ENCODE assay signal across 20 cellular contexts in genomic region chr6:34836008-34836407, GRCh38. TPM values are rescaled to one million over a fixed set of nuclear protein-coding genes. Genes with fewer than 3 reads are reported as not detected.
DNase-seq lines count a peak whose midpoint lies in the region; ATAC-seq and TF ChIP-seq lines count a peak whose summit lies in the region.
"Had no signal": no experiment of that assay in that cellular context is flagged by ENCODE, and none has a peak within 500 bp of the region (broad histone marks: within the 10 kb centered on the region; RNA-seq: fewer than 3 reads in every experiment).

No MANE protein-coding gene starts in this region.

- H2BK20ac ChIP-seq in H9 (ENCODE audit: low read depth, low read length, poor library complexity, severe bottlenecking) = peak overlapping the region; percentile 49

- no peak overlapping the region for H2AK5ac ChIP-seq in H9 (ENCODE audit: insufficient read length, low read length)

- H3K27me3 Mint-ChIP-seq in H9 (ENCODE audit: low read depth) (no peaks in the 10 kb centered on the region), endothelial cell (ENCODE audit: unreplicated experiment) (peaks cover 1% of the 10 kb centered on the region), glutamatergic neuron (ENCODE audit: unreplicated experiment) (no peaks in the 10 kb centered on the region)

- no peaks in the 10 kb centered on the region for H3K9me3 ChIP-seq in H9 (ENCODE audit: control insufficient read depth, low read depth, low read length)
- no peaks in the 10 kb centered on the region for H3K9me3 ChIP-seq in psoas muscle
- H3K9me3 ChIP-seq: breast epithelium, ovary, SK-N-SH, transverse colon had no signal

- no peaks in the 10 kb centered on the region for H3K23me2 ChIP-seq in H9 (ENCODE audit: insufficient read length, low read depth, low read length, poor library complexity, severe bottlenecking)

- H3K18ac ChIP-seq in H9 (ENCODE audit: insufficient read length, low read depth, low read length) = no peak overlapping the region

- H3K79me2 ChIP-seq in H9 (ENCODE audit: insufficient read depth, low read length) = no peaks in the 10 kb centered on the region

- peaks cover 2 to 69% of the 10 kb centered on the region in 2 donors for H3K36me3 ChIP-seq in psoas muscle (ENCODE audit: insufficient read depth in 1 of 2, low read depth in 1 of 2)
- H3K36me3 ChIP-seq: breast epithelium, ovary had no signal

- H3K14ac ChIP-seq in H9 (ENCODE audit: insufficient read depth, low read length) = no peak overlapping the region

- H4K91ac ChIP-seq in H9 (ENCODE audit: insufficient read length, low read depth, low read length) = no peak overlapping the region

- H3K23ac ChIP-seq in H9 (ENCODE audit: insufficient read length, low read depth, low read length) = no peak overlapping the region

- TF ChIP-seq CTCF in H9 (conservative IDR thresholded peaks at IDR 0.05) (no peak), endothelial cell (IDR thresholded peaks at IDR 0.05; ENCODE audit: unreplicated experiment) (no peak), psoas muscle (IDR thresholded peaks at IDR 0.05) (no peak), glutamatergic neuron (IDR thresholded peaks at IDR 0.05; ENCODE audit: partially characterized antibody, unreplicated experiment) (no peak)

- H3K9me3 Mint-ChIP-seq in H9 (no peaks in the 10 kb centered on the region), endothelial cell (ENCODE audit: unreplicated experiment) (no peaks in the 10 kb centered on the region), glutamatergic neuron (ENCODE audit: unreplicated experiment) (no peaks in the 10 kb centered on the region)

- H3K27ac ChIP-seq in H9 (ENCODE audit: insufficient read length, low read depth, low read length) (no peak overlapping the region), psoas muscle (peak overlapping the region; percentile 20)
- H3K27ac ChIP-seq: breast epithelium, ovary had no signal

- H2BK15ac ChIP-seq in H9 (ENCODE audit: low read depth, low read length) = no peak overlapping the region

- intact Hi-C loops in psoas muscle (cut with DNase I) = no loop called here

- H3K4me2 ChIP-seq in H9 (ENCODE audit: insufficient read depth, insufficient read length, low read length) = no peak overlapping the region
- H3K4me2 ChIP-seq: SK-N-SH had no signal

- no peak overlapping the region for H4K8ac ChIP-seq in H9 (replicated peaks; ENCODE audit: insufficient read length, low read depth, low read length)

- H3K36me3 Mint-ChIP-seq in H9 (ENCODE audit: insufficient read depth in 1 of 3, low read depth in 3 of 3) = peaks cover 8 to 48% (median 42%) of the 10 kb centered on the region in 3 experiments
- peaks cover 12% of the 10 kb centered on the region for H3K36me3 Mint-ChIP-seq in endothelial cell (ENCODE audit: low read depth, unreplicated experiment)
- H3K36me3 Mint-ChIP-seq in glutamatergic neuron (ENCODE audit: unreplicated experiment) = no peaks in the 10 kb centered on the region

- DNase-seq in H9 (no peak), NOMO-1 treated with DMSO at 0.1 percent for 48 hours (lab: John Stamatoyannopoulos, UW; ENCODE audit: unreplicated experiment) (peak; percentile 63), endothelial cell (ENCODE audit: low spot score) (no peak), psoas muscle (no peak), DMS53 treated with DMSO at 0.1 percent for 48 hours (lab: John Stamatoyannopoulos, UW; ENCODE audit: unreplicated experiment) (no peak), glutamatergic neuron (no peak), AG20443 (ENCODE audit: low spot score) (no peak)
- DNase-seq: activated CD4-positive, alpha-beta T cell treated with anti-CD3 and anti-CD28 coated beads for 4 hours; activated gamma-delta T cell; Calu3; left ventricle myocardium superior; NCI-H1436; NCI-H2171 treated with DMSO at 0.1 percent for 48 hours; NCI-H748 treated with DMSO at 0.1 percent for 48 hours; ovary; SK-N-SH; stimulated activated naive CD8-positive, alpha-beta T cell treated with anti-CD3 and anti-CD28 coated beads, Interleukin-15, Interleukin-2, amounts not matched to agents 100 U/mL and 50 U/mL, for 24 hours; transverse colon had no signal

- no peak overlapping the region for H2BK12ac ChIP-seq in H9 (ENCODE audit: insufficient read length, low read depth, low read length)

- H2BK5ac ChIP-seq in H9 (ENCODE audit: insufficient read length, low read length) = no peak overlapping the region

- H2AFZ ChIP-seq in H9 (ENCODE audit: low read length) = no peak overlapping the region

- H3K4me1 ChIP-seq in H9 (ENCODE audit: insufficient read depth, low read length) = no peaks in the 10 kb centered on the region
- peaks cover 21% of the 10 kb centered on the region for H3K4me1 ChIP-seq in psoas muscle
- H3K4me1 ChIP-seq: breast epithelium, transverse colon had no signal

- no peak overlapping the region for H3K4me3 Mint-ChIP-seq in H9
- peak overlapping the region; percentile 31 for H3K4me3 Mint-ChIP-seq in endothelial cell (ENCODE audit: unreplicated experiment)
- no peak overlapping the region for H3K4me3 Mint-ChIP-seq in glutamatergic neuron (ENCODE audit: unreplicated experiment)

- no peaks in the 10 kb centered on the region for H3K4me1 Mint-ChIP-seq in H9
- H3K4me1 Mint-ChIP-seq in endothelial cell (ENCODE audit: unreplicated experiment) = no peaks in the 10 kb centered on the region
- no peaks in the 10 kb centered on the region for H3K4me1 Mint-ChIP-seq in glutamatergic neuron (ENCODE audit: low read depth, unreplicated experiment)

- no peaks in the 10 kb centered on the region for H3K79me1 ChIP-seq in H9 (ENCODE audit: insufficient read depth, low read depth, low read length, poor library complexity, severe bottlenecking)

- no peak overlapping the region for H3K4ac ChIP-seq in H9 (ENCODE audit: low read depth, low read length)

- no peak for ATAC-seq in psoas muscle
- no peak for ATAC-seq in HG03342 (IDR thresholded peaks at IDR 0.05; ENCODE audit: unreplicated experiment)
- ATAC-seq: left ventricle myocardium superior; stimulated activated naive CD8-positive, alpha-beta T cell treated with anti-CD3 and anti-CD28 coated beads, Interleukin-15, Interleukin-2, amounts not matched to agents 100 U/mL and 50 U/mL, for 24 hours had no signal

- H3K27me3 ChIP-seq in H9 (ENCODE audit: insufficient read depth, low read length) (no peaks in the 10 kb centered on the region), psoas muscle (ENCODE audit: insufficient read depth in 3 of 3, low read length in 2 of 3) (no peaks in the 10 kb centered on the region)
- H3K27me3 ChIP-seq: breast epithelium, ovary, transverse colon had no signal

- H2BK120ac ChIP-seq in H9 (ENCODE audit: low read depth, low read length, poor library complexity, severe bottlenecking) = no peak overlapping the region

- no peak overlapping the region for H3T11ph ChIP-seq in H9 (ENCODE audit: low read length)

- H3K27ac Mint-ChIP-seq in H9 = no peak overlapping the region; a peak in 1 of 7 replicates
- H3K27ac Mint-ChIP-seq in endothelial cell (ENCODE audit: unreplicated experiment) = peak overlapping the region; percentile 57
- no peak overlapping the region for H3K27ac Mint-ChIP-seq in glutamatergic neuron (ENCODE audit: unreplicated experiment)

- H4K5ac ChIP-seq in H9 (ENCODE audit: insufficient read length, low read depth, low read length) = no peak overlapping the region

- WGBS in H9 (ENCODE audit: extremely low coverage, insufficient read length, low lambda C conversion rate) = no CpG with 5 or more reads among the region's 4 CpGs
- 93 to 95% (median 95%) methylated on average over 4 of the region's 4 CpGs for WGBS in psoas muscle, 3 donors

- no peak overlapping the region for H3K4me3 ChIP-seq in psoas muscle
- H3K4me3 ChIP-seq: breast epithelium, ovary, transverse colon had no signal

- H3K9ac ChIP-seq in H9 (ENCODE audit: extremely low read depth, insufficient read length, low read length) = no peak overlapping the region
- H3K9ac ChIP-seq: SK-N-SH had no signal

- H4K20me1 ChIP-seq in H9 (ENCODE audit: control insufficient read depth, insufficient read depth, insufficient read length) = no peaks in the 10 kb centered on the region

- H3K56ac ChIP-seq in H9 (ENCODE audit: insufficient read length, low read depth, low read length) = no peak overlapping the region

RNA-seq across cellular contexts. Expression of gene BLTP3A, which starts 44.1 kb away (rescaled TPM):
- total RNA-seq in H9 (2021) = 16.4 and 17.8 TPM in 2 replicates
- 12.4 TPM for total RNA-seq in endothelial cell (ENCODE audit: unreplicated experiment)
- total RNA-seq in psoas muscle = 10 to 100 TPM; 16.5 to 34.7 (median 20.8) TPM
- polyA plus RNA-seq in psoas muscle = 1 to 10 TPM; 4.2 to 9.6 (median 4.5) TPM
- 27.8 TPM for total RNA-seq in glutamatergic neuron (ENCODE audit: unreplicated experiment)

RNA-seq across cellular contexts. Expression of gene TAF11, which starts 51.8 kb away (rescaled TPM):
- total RNA-seq in H9 (2021) (49.4 and 49.9 TPM in 2 replicates), endothelial cell (ENCODE audit: unreplicated experiment) (45.9 TPM), psoas muscle (10 to 100 TPM; 17.4 to 25.8 (median 23.1) TPM), glutamatergic neuron (ENCODE audit: unreplicated experiment) (48.5 TPM)
- polyA plus RNA-seq in psoas muscle = 10 to 100 TPM; 31.8 to 71.8 (median 60.9) TPM

RNA-seq across cellular contexts. Expression of gene ANKS1A, which starts 53.0 kb away (rescaled TPM):
- total RNA-seq in H9 (2021) (24.4 and 26.5 TPM in 2 replicates), endothelial cell (ENCODE audit: unreplicated experiment) (20.1 TPM), psoas muscle (10 to 100 TPM in 1 of 4 donors, 1 to 10 TPM in 3; 6.1 to 12.4 (median 7.7) TPM), glutamatergic neuron (ENCODE audit: unreplicated experiment) (76.9 TPM)
- polyA plus RNA-seq in psoas muscle = 1 to 10 TPM; 3.9 to 5.7 (median 5.6) TPM
